Comparison of ENCODE assay signal across 1 cellular context in genomic region chr22:37095113-37095512, GRCh38.
TF ChIP-seq lines count a peak whose summit lies in the region.

No MANE protein-coding gene starts in this region.

TF ChIP-seq in GM12878, 131 proteins besides CTCF, POLR2A, EP300 and RAD21:
- no peak for TF ChIP-seq ZBTB33 (IDR thresholded peaks at IDR 0.05)
- no peak for TF ChIP-seq BMI1 (IDR thresholded peaks at IDR 0.05; ENCODE audit: borderline replicate concordance)
- peak; percentile 42; the same call in 1 of the 2 replicates for TF ChIP-seq BACH1 (IDR thresholded peaks at IDR 0.05; ENCODE audit: borderline replicate concordance)
- no peak for TF ChIP-seq SREBF1 (IDR thresholded peaks at IDR 0.05; ENCODE audit: low read length)
- peak; percentile 57 to 89; a peak in 3 of 4 replicates for TF ChIP-seq BHLHE40 (IDR thresholded peaks at IDR 0.05; ENCODE audit: borderline replicate concordance in 1 of 2, low read depth in 2 of 2, low read length in 1 of 2)
- no peak for TF ChIP-seq FOXK2 (IDR thresholded peaks at IDR 0.05)
